Comparison of ENCODE assay signal across 21 cellular contexts in genomic region chr11:34696876-34697275, GRCh38.
DNase-seq lines count a peak whose midpoint lies in the region; ATAC-seq, FAIRE-seq and TF ChIP-seq lines count a peak whose summit lies in the region.
"Had no signal": no experiment of that assay in that cellular context is flagged by ENCODE, and none has a peak within 500 bp of the region (broad histone marks: within the 10 kb centered on the region; RNA-seq: fewer than 3 reads in every experiment).

No MANE protein-coding gene starts in this region.

- no peak for ATAC-seq in K562
- no peak for ATAC-seq in HG03196 (IDR thresholded peaks at IDR 0.05; ENCODE audit: unreplicated experiment)
- ATAC-seq: CD8-positive, alpha-beta T cell had no signal

- H3K9ac ChIP-seq in K562 (ENCODE audit: insufficient read depth in 1 of 2, low read depth in 2 of 2, low read length in 2 of 2): no peak overlapping the region
- H3K9ac ChIP-seq: BLaER1 had no signal

- CTCF ChIA-PET in K562 (lab: Yijun Ruan, JAX; ENCODE audit: low intra/inter-chr PET ratio): no interaction called here

- H3K4me1 ChIP-seq in K562 (replicated peaks in 1 of 2; ENCODE audit: control insufficient read depth in 2 of 2, insufficient read depth in 2 of 2, low read length in 2 of 2): no peaks in the 10 kb centered on the region
- H3K4me1 ChIP-seq: BE2C, BLaER1, Caco-2 had no signal

- no peak for TF ChIP-seq EP300 in K562 (IDR thresholded peaks at IDR 0.05; ENCODE audit: low read length)

- no peak for TF ChIP-seq POLR2A in K562 (conservative IDR thresholded peaks at IDR 0.05)

- H3K4me3 Mint-ChIP-seq in CD14-positive monocyte: no peak overlapping the region
- H3K4me3 Mint-ChIP-seq: CD4-positive, alpha-beta T cell; CD8-positive, alpha-beta T cell had no signal

- no peak for TF ChIP-seq CTCF in K562 (IDR thresholded peaks at IDR 0.05 in 2 of 3, conservative IDR thresholded peaks at IDR 0.05 in 1 of 3; ENCODE audit: insufficient read depth in 2 of 3, low read depth in 1 of 3, low read length in 3 of 3)
- TF ChIP-seq CTCF in fibroblast of villous mesenchyme (IDR thresholded peaks at IDR 0.05; ENCODE audit: insufficient read depth, low read depth, low read length): no peak
- no peak for TF ChIP-seq CTCF in CD14-positive monocyte (IDR thresholded peaks at IDR 0.05)

- DNase-seq in K562 (ENCODE audit: extremely low read depth in 1 of 4, low spot score in 3 of 4): no peak
- DNase-seq in fibroblast of villous mesenchyme (ENCODE audit: low read depth): peak; percentile 9
- no peak for DNase-seq in GOT3 (lab: John Stamatoyannopoulos, UW)
- no peak for DNase-seq in CD14-positive monocyte (ENCODE audit: low spot score)
- DNase-seq: 8988T; ACHN; BE2C; C1 segment of cervical spinal cord; Caco-2; Calu3; CD4-positive, alpha-beta T cell; CD8-positive, alpha-beta T cell; DMS79 treated with DMSO at 0.1 percent for 48 hours; GF-D8 had no signal

- no peak for TF ChIP-seq RAD21 in K562 (CRISPR knock-in tag; conservative IDR thresholded peaks at IDR 0.05 in 1 of 2, IDR thresholded peaks at IDR 0.05 in 1 of 2)

- peaks cover 2% of the 10 kb centered on the region; the same call in 1 of the 2 replicates for H3K9me3 ChIP-seq in K562 (replicated peaks; ENCODE audit: control insufficient read depth, insufficient read depth, low read depth, low read length)
- H3K9me3 ChIP-seq: BE2C had no signal

- peaks cover 7 to 25% (median 18%) of the 10 kb centered on the region in 7 donors for H3K9me3 Mint-ChIP-seq in CD14-positive monocyte

- H3K27ac ChIP-seq in K562 (ENCODE audit: extremely low read depth, low read depth, low read length): no peak overlapping the region
- H3K27ac ChIP-seq: BLaER1 had no signal

- no peaks in the 10 kb centered on the region for H4K20me1 ChIP-seq in K562 (replicated peaks; ENCODE audit: control insufficient read depth, insufficient read depth, low read length)
- H4K20me1 ChIP-seq: BLaER1 had no signal

- FAIRE-seq in K562 (lab: Jason Lieb, UNC): no peak
- FAIRE-seq: A204.1, D721Med, G401.6, GM12891, GM19239 had no signal

- H3K9me1 ChIP-seq in K562 (ENCODE audit: control insufficient read depth, insufficient read depth, low read length): no peaks in the 10 kb centered on the region

- in situ Hi-C loops in K562 (cut with MboI): no loop called here

- no TSS peak for BruUV-seq in K562 (replicated peaks; lab: Mats Ljungman, UMichigan)

- no peaks in the 10 kb centered on the region for H3K79me2 ChIP-seq in K562 (ENCODE audit: control insufficient read depth, insufficient read depth, low read length)

- H3K27ac Mint-ChIP-seq in CD14-positive monocyte: no peak overlapping the region
- H3K27ac Mint-ChIP-seq: CD4-positive, alpha-beta T cell; CD8-positive, alpha-beta T cell had no signal

- no peaks in the 10 kb centered on the region for H3K36me3 Mint-ChIP-seq in CD14-positive monocyte
- H3K36me3 Mint-ChIP-seq: CD8-positive, alpha-beta T cell had no signal

- H3K4me1 Mint-ChIP-seq in CD14-positive monocyte: no peaks in the 10 kb centered on the region

- 46% methylated on average over 1 of the region's 1 CpG for WGBS in K562 (ENCODE audit: insufficient coverage, low coverage, missing lambda C conversion rate)

- no peak overlapping the region for H3K4me2 ChIP-seq in K562 (ENCODE audit: insufficient read depth, low read length)
- H3K4me2 ChIP-seq: BLaER1 had no signal

- POLR2A ChIA-PET in K562 (lab: Yijun Ruan, JAX): interaction anchor here (1.0 kb wide), 1 partner anchor 13 kb away, joined by 4 read pairs; no protein-coding TSS in a partner anchor

- intact Hi-C loops in K562 (cut with micrococcal nuclease): no loop called here
- intact Hi-C loops in CD14-positive monocyte (cut with micrococcal nuclease): no loop called here

- H3K27me3 ChIP-seq in K562 (ENCODE audit: control insufficient read depth in 2 of 2, insufficient read depth in 2 of 2, low read length in 2 of 2): no peaks in the 10 kb centered on the region
- H3K27me3 ChIP-seq: BE2C, BLaER1 had no signal

- no peaks in the 10 kb centered on the region for H3K36me3 ChIP-seq in K562 (ENCODE audit: control insufficient read depth, insufficient read depth, low read length)
- H3K36me3 ChIP-seq: BE2C, BLaER1 had no signal

- peaks cover 0 to 2% (median 2%) of the 10 kb centered on the region in 3 donors for H3K27me3 Mint-ChIP-seq in CD14-positive monocyte (ENCODE audit: low read depth in 3 of 3)

- no peak overlapping the region for H3K4me3 ChIP-seq in K562
- H3K4me3 ChIP-seq in fibroblast of villous mesenchyme (ENCODE audit: low read depth, low read length): no peak overlapping the region
- H3K4me3 ChIP-seq: BLaER1 had no signal

- no peak overlapping the region for H2AFZ ChIP-seq in K562 (ENCODE audit: low read depth, low read length)

TF ChIP-seq in K562, 482 proteins besides CTCF, POLR2A, EP300 and RAD21:
- TF ChIP-seq NFIX (CRISPR knock-in tag; IDR thresholded peaks at IDR 0.05; ENCODE audit: low read depth): peak; percentile 5; the same call in 1 of the 2 replicates
- TF ChIP-seq NFIC (IDR thresholded peaks at IDR 0.05): peak; percentile 84
- no peak for TF ChIP-seq ARID4B (CRISPR knock-in tag; IDR thresholded peaks at IDR 0.05)
- no peak for TF ChIP-seq USF2 (CRISPR knock-in tag; IDR thresholded peaks at IDR 0.05)
- TF ChIP-seq POLR2B (IDR thresholded peaks at IDR 0.05; ENCODE audit: low read depth, partially characterized antibody): no peak
- TF ChIP-seq CTBP1 (IDR thresholded peaks at IDR 0.05; ENCODE audit: borderline replicate concordance): no peak
- no peak for TF ChIP-seq POU5F1 (IDR thresholded peaks at IDR 0.05; ENCODE audit: borderline replicate concordance, low read depth, low read length, partially characterized antibody)
